ENCODE assay signal across 15 cellular contexts in genomic region chr7:27923308-27923980, GRCh38.
A peak's percentile ranks its signal among the peaks of the same experiment; 100 is the strongest.
DNase-seq lines count a peak whose midpoint lies in the region; ATAC-seq and TF ChIP-seq lines count a peak whose summit lies in the region.
"Had no signal": no experiment of that assay in that cellular context is flagged by ENCODE, and none has a peak within 500 bp of the region (broad histone marks: within the 10 kb centered on the region; RNA-seq: fewer than 3 reads in every experiment).

No MANE protein-coding gene starts in this region.

- no peak for TF ChIP-seq POLR2A in heart left ventricle (IDR thresholded peaks at IDR 0.05)

- TF ChIP-seq CTCF in DND-41 (IDR thresholded peaks at IDR 0.05; ENCODE audit: borderline replicate concordance, extremely low read depth, low read length, poor library complexity, severe bottlenecking) = no peak
- TF ChIP-seq CTCF in OCI-LY1 (IDR thresholded peaks at IDR 0.05; ENCODE audit: low read length) = no peak
- TF ChIP-seq CTCF in heart left ventricle (IDR thresholded peaks at IDR 0.05) = no peak
- TF ChIP-seq CTCF in psoas muscle (IDR thresholded peaks at IDR 0.05) = no peak

- H3K27me3 ChIP-seq in DND-41 (ENCODE audit: insufficient read depth, low read length, poor library complexity) (no peaks in the 10 kb centered on the region), OCI-LY1 (ENCODE audit: insufficient read depth, low read length) (no peaks in the 10 kb centered on the region), heart left ventricle (no peaks in the 10 kb centered on the region), psoas muscle (ENCODE audit: insufficient read depth in 3 of 3, low read length in 2 of 3) (no peaks in the 10 kb centered on the region)

- H3K4me1 ChIP-seq in DND-41 (ENCODE audit: insufficient read depth, low read length) (peaks cover 35% of the 10 kb centered on the region), OCI-LY1 (ENCODE audit: insufficient read depth, low read length, severe bottlenecking) (peaks cover 76% of the 10 kb centered on the region), heart left ventricle (peaks cover 0 to 27% (median 7%) of the 10 kb centered on the region in 12 donors), psoas muscle (peaks cover 9% of the 10 kb centered on the region)

- H3K4me2 ChIP-seq in DND-41 (ENCODE audit: insufficient read depth, low read length) (peak overlapping the region; percentile 10; the same call in 1 of the 2 replicates), OCI-LY1 (ENCODE audit: low read length) (peak overlapping the region; percentile 70)

- H3F3A ChIP-seq in OCI-LY1 (ENCODE audit: insufficient read depth, low read length) = no peaks in the 10 kb centered on the region

- H3K9me3 ChIP-seq in DND-41 (ENCODE audit: insufficient read depth, low read length, severe bottlenecking) (no peaks in the 10 kb centered on the region), OCI-LY1 (ENCODE audit: low read length) (no peaks in the 10 kb centered on the region), heart left ventricle (no peaks in the 10 kb centered on the region), psoas muscle (no peaks in the 10 kb centered on the region)

- H3K4me3 ChIP-seq in DND-41 (ENCODE audit: low read depth in 1 of 2, low read length in 2 of 2) (peak overlapping the region in 1 of 2 experiments; percentile 8; a peak in 1 of 4 replicates), OCI-LY1 (ENCODE audit: low read depth, low read length, poor library complexity, severe bottlenecking) (peak overlapping the region; percentile 38), heart left ventricle (no peak overlapping the region), psoas muscle (no peak overlapping the region)

- intact Hi-C loops in heart left ventricle (cut with DNase I) (loop anchor here in 7 of 10 donors (5.0 kb wide), 5 partner anchors 94 to 726 kb away; partner anchors contain the start of gene HOXA13 (in 1 of the 7)), psoas muscle (cut with DNase I) (loop anchor here (5.0 to 10.0 kb wide), 4 partner anchors 99 to 726 kb away; no protein-coding TSS in a partner anchor)

- DNase-seq in DND-41 (no peak), heart left ventricle (peak; percentile 54 to 77 (median 59)), psoas muscle (peak in 1 of 2 donors; percentile 44), GM03348 (ENCODE audit: low spot score) (no peak), Ammon's horn (ENCODE audit: low spot score) (no peak), iPS-NIHi11 (ENCODE audit: low spot score) (no peak)
- DNase-seq in stimulated activated CD4-positive, alpha-beta T cell treated with anti-CD3 and anti-CD28 coated beads, Interleukin-15, amount 100 ng/mL, for 24 hours = no peak
- DNase-seq: activated CD4-positive, alpha-beta T cell treated with anti-CD3 and anti-CD28 coated beads, Interleukin-2, amount 50 U/mL, for 1 hour; CD4-positive, CD25-positive, alpha-beta regulatory T cell; cerebellar nuclear complex; GDM1; NCI-H1930; SIG-M5; stimulated activated naive CD8-positive, alpha-beta T cell treated with anti-CD3 and anti-CD28 coated beads, Interleukin-15, amount 100 ng/mL, for 72 hours had no signal

- H3K9ac ChIP-seq in DND-41 (ENCODE audit: low read depth, low read length) (peak overlapping the region; percentile 28; the same call in 1 of the 2 replicates), OCI-LY1 (ENCODE audit: low read length) (peak overlapping the region; percentile 44; the same call in 1 of the 2 replicates)

- peak overlapping the region; percentile 79 for H3K27ac ChIP-seq in DND-41 (ENCODE audit: low read length)
- peak overlapping the region; percentile 95 for H3K27ac ChIP-seq in OCI-LY1 (ENCODE audit: low read depth, low read length, poor library complexity, severe bottlenecking)
- H3K27ac ChIP-seq in heart left ventricle = peak overlapping the region in 2 of 12 donors; percentile 8 to 27
- H3K27ac ChIP-seq in psoas muscle = no peak overlapping the region

- H3K79me2 ChIP-seq in DND-41 (ENCODE audit: insufficient read depth, low read length) = no peaks in the 10 kb centered on the region
- H3K79me2 ChIP-seq in OCI-LY1 (ENCODE audit: insufficient read depth, low read length) = no peaks in the 10 kb centered on the region

- H4K20me1 ChIP-seq in DND-41 (ENCODE audit: insufficient read depth, low read length) (no peaks in the 10 kb centered on the region), OCI-LY1 (ENCODE audit: insufficient read depth, low read length) (no peaks in the 10 kb centered on the region)

- H2AFZ ChIP-seq in DND-41 (ENCODE audit: low read depth, low read length) (peak overlapping the region; percentile 59), OCI-LY1 (ENCODE audit: low read length) (no peak overlapping the region)

- no peaks in the 10 kb centered on the region for H3K36me3 ChIP-seq in DND-41 (ENCODE audit: insufficient read depth, low read length)
- H3K36me3 ChIP-seq in OCI-LY1 (ENCODE audit: insufficient read depth, low read length) = no peaks in the 10 kb centered on the region
- no peaks in the 10 kb centered on the region for H3K36me3 ChIP-seq in heart left ventricle
- H3K36me3 ChIP-seq in psoas muscle (ENCODE audit: insufficient read depth in 1 of 2, low read depth in 1 of 2) = no peaks in the 10 kb centered on the region

- 0 out of 3 replicates have a peak, but pooled peaks have one; percentile 4 for ATAC-seq in DND-41 (ENCODE audit: insufficient read depth, low read depth)
- ATAC-seq in heart left ventricle = peak; percentile 46 to 93 (median 86)
- ATAC-seq in psoas muscle = peak in 3 of 4 donors; percentile 27 to 50 (median 42)
- ATAC-seq: stimulated activated naive CD8-positive, alpha-beta T cell treated with anti-CD3 and anti-CD28 coated beads, Interleukin-15, amount 100 ng/mL, for 72 hours had no signal

- H3K9me2 ChIP-seq in OCI-LY1 (ENCODE audit: low read depth, low read length) = no peaks in the 10 kb centered on the region

- 59 to 66% (median 65%) methylated on average over 11 to 13 of the region's 13 CpGs for WGBS in heart left ventricle, 4 donors
- 46 to 57% (median 47%) methylated on average over 13 of the region's 13 CpGs for WGBS in psoas muscle, 3 donors

Comparison
In these comparisons a context has a peak if more than half of its experiments do, and no peak if none do; other contexts are left out.
1. ATAC-seq: peak in every context shown above with its lines; median percentile 86 in heart left ventricle; 42 in psoas muscle; 4 in DND-41.
2. DNase-seq: peak in heart left ventricle (5 of 5); none in DND-41 (single experiment), GM03348 (single experiment), Ammon's horn (single experiment), stimulated activated CD4-positive, alpha-beta T cell treated with anti-CD3 and anti-CD28 coated beads, Interleukin-15, amount 100 ng/mL, for 24 hours (single experiment) and iPS-NIHi11 (single experiment).